10 cellular contexts compared by ENCODE assay signal in the genomic region with DNA sequence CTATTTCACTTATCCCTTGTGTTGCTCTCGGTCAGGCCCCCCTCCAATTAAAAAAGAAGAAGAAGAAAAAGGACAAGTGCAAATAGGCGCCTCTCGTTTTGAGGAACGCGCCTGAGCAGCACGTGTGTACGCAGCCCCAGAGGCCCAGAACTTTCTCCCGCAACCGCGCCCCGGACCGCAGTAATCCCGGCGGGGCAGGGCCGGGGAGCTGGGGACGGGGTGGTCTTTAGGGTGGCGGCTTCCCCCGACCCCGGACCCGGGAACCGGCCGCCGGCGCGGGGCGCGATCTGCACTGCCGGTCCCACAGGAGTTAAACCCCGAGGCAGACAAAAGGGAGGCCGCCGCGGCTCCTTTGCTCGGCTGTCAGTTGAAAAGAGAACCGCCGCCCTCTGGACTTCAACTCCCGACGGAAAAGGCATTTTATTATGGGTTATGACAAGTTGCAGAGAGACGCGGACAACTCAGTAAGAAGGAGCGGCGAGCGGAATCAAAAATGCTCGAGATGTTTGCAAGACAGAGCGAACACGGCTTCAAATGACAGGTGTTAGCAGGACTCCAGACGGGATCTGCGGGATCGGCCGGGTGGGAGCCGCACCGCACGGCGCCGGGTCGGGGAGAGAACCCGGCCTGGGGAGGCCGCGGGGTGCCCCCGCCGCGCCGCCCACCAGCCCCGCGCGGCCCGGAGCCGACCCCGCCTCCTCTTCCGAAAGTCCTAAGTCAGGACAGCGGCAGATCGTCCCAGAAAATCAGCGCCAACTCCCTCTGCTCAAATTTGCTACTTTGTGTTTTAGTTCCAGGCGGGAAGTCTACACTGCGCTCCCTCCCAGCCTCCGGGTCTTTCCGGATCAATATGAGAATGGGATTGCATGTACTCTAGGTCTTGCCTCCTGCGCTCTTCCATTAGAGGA.
DNase-seq lines count a peak whose midpoint lies in the region; ATAC-seq and TF ChIP-seq lines count a peak whose summit lies in the region.
"Had no signal": no experiment of that assay in that cellular context is flagged by ENCODE, and none has a peak within 500 bp of the region (broad histone marks: within the 10 kb centered on the region; RNA-seq: fewer than 3 reads in every experiment).

No MANE protein-coding gene starts in this region.

- no peak for ATAC-seq in stimulated activated naive B cell treated with anti-CD40 and anti-IgM and Interleukin-4, amounts not matched to agents 10 μg/mL and 1 μg/mL and 100 μg/mL, for 72 hours (replicated peaks)
- ATAC-seq: activated T-cell treated with anti-CD3 and anti-CD28 coated beads, Interleukin-2, amount 50 U/mL, for 4 hours had no signal

- no peaks in the 10 kb centered on the region for H3K79me2 ChIP-seq in hepatocyte

- DNase-seq in GM03348 (ENCODE audit: low spot score) (peak; percentile 31), hepatocyte (ENCODE audit: low spot score) (peak; percentile 37), retina (peak; percentile 73), NCI-H1048 (lab: John Stamatoyannopoulos, UW) (no peak), NCI-H82 treated with DMSO at 0.1 percent for 48 hours (lab: John Stamatoyannopoulos, UW; ENCODE audit: unreplicated experiment) (no peak), DMS79 treated with DMSO at 0.1 percent for 48 hours (lab: John Stamatoyannopoulos, UW) (no peak)
- no peak for DNase-seq in stimulated activated naive B cell treated with anti-CD40 and anti-IgM and Interleukin-4, amounts not matched to agents 10 μg/mL and 1 μg/mL and 100 μg/mL, for 72 hours
- DNase-seq: activated T-cell treated with anti-CD3 and anti-CD28 coated beads, Interleukin-2, amount 50 U/mL, for 4 hours; NCI-H187 treated with DMSO at 0.1 percent for 48 hours had no signal

- no peak overlapping the region for H3K27ac ChIP-seq in hepatocyte

- peak overlapping the region; percentile 94 for H3K4me2 ChIP-seq in hepatocyte

- peaks cover 0 to 2% of the 10 kb centered on the region in 2 donors for H3K9me3 Mint-ChIP-seq in stimulated activated naive B cell treated with anti-CD40 and anti-IgM and Interleukin-4, amounts not matched to agents 10 μg/mL and 1 μg/mL and 100 μg/mL, for 72 hours
- H3K9me3 Mint-ChIP-seq: activated T-cell treated with anti-CD3 and anti-CD28 coated beads, Interleukin-2, amount 50 U/mL, for 4 hours had no signal

- peak overlapping the region; percentile 53 for H2AFZ ChIP-seq in hepatocyte

- H3K36me3 ChIP-seq in hepatocyte (replicated peaks; ENCODE audit: insufficient read depth, low read depth): no peaks in the 10 kb centered on the region

- H3K27me3 ChIP-seq in hepatocyte: peaks cover 100% of the 10 kb centered on the region

- H4K20me1 ChIP-seq in hepatocyte (ENCODE audit: insufficient read depth, poor library complexity, severe bottlenecking): no peaks in the 10 kb centered on the region

- H3K9me2 ChIP-seq in hepatocyte (replicated peaks; ENCODE audit: insufficient read depth): no peaks in the 10 kb centered on the region

- H3K4me1 Mint-ChIP-seq in stimulated activated naive B cell treated with anti-CD40 and anti-IgM and Interleukin-4, amounts not matched to agents 10 μg/mL and 1 μg/mL and 100 μg/mL, for 72 hours: peaks cover 1 to 9% of the 10 kb centered on the region in 2 donors

- WGBS in hepatocyte (ENCODE audit: low lambda C conversion rate, missing lambda C conversion rate): 3% methylated on average over 66 of the region's 77 CpGs

- no peaks in the 10 kb centered on the region for H3K36me3 Mint-ChIP-seq in stimulated activated naive B cell treated with anti-CD40 and anti-IgM and Interleukin-4, amounts not matched to agents 10 μg/mL and 1 μg/mL and 100 μg/mL, for 72 hours

- H3K4me3 ChIP-seq in WI38 (ENCODE audit: low read depth, low read length) (peak overlapping the region; percentile 35), hepatocyte (peak overlapping the region; percentile 34)

- H3K9me3 ChIP-seq in hepatocyte (ENCODE audit: low read depth): no peaks in the 10 kb centered on the region

- no peak overlapping the region for H3K27ac Mint-ChIP-seq in stimulated activated naive B cell treated with anti-CD40 and anti-IgM and Interleukin-4, amounts not matched to agents 10 μg/mL and 1 μg/mL and 100 μg/mL, for 72 hours

- H3K4me1 ChIP-seq in hepatocyte (ENCODE audit: insufficient read depth): peaks cover 11% of the 10 kb centered on the region

- H3K4me3 Mint-ChIP-seq in stimulated activated naive B cell treated with anti-CD40 and anti-IgM and Interleukin-4, amounts not matched to agents 10 μg/mL and 1 μg/mL and 100 μg/mL, for 72 hours: peak overlapping the region in 1 of 2 donors; percentile 21
- H3K4me3 Mint-ChIP-seq: activated T-cell treated with anti-CD3 and anti-CD28 coated beads, Interleukin-2, amount 50 U/mL, for 4 hours had no signal

- H3K27me3 Mint-ChIP-seq in stimulated activated naive B cell treated with anti-CD40 and anti-IgM and Interleukin-4, amounts not matched to agents 10 μg/mL and 1 μg/mL and 100 μg/mL, for 72 hours: peaks cover 65 to 77% of the 10 kb centered on the region in 2 donors

- TF ChIP-seq CTCF in WI38 (IDR thresholded peaks at IDR 0.05; ENCODE audit: low read depth, low read length) (no peak), hepatocyte (IDR thresholded peaks at IDR 0.05; ENCODE audit: poor library complexity) (no peak)

Comparison
In these comparisons a context has a peak if more than half of its experiments do, and no peak if none do; other contexts are left out.
1. DNase-seq: peak in GM03348 (single experiment), hepatocyte (single experiment) and retina (single experiment); none in NCI-H1048 (single experiment), NCI-H82 treated with DMSO at 0.1 percent for 48 hours (single experiment), stimulated activated naive B cell treated with anti-CD40 and anti-IgM and Interleukin-4, amounts not matched to agents 10 μg/mL and 1 μg/mL and 100 μg/mL, for 72 hours (single experiment) and DMS79 treated with DMSO at 0.1 percent for 48 hours (single experiment).